8 cellular contexts compared by ENCODE assay signal in the genomic region with DNA sequence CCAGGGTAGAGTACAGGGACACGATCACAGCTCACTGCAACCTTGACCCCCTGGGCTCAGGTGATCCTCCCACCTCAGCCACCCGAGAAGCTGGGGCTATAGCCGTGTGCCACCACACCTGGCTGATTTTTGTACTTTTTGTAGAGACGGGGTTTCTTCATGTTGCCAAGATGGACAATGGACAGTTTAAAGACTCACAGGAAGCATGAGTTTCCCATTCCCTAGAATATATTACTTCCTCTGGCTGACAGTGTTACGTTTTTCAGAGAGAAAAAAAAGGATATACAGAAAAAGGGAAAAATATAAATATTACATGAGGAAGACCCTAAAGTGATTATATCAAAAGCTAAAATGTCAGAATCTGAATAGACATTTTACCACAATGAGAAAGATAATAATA.
"Had no signal": no experiment of that assay in that cellular context is flagged by ENCODE, and none has a peak within 500 bp of the region (broad histone marks: within the 10 kb centered on the region; RNA-seq: fewer than 3 reads in every experiment).

No MANE protein-coding gene starts in this region.

- H3K9ac ChIP-seq: KMS-11 had no signal

- H3K9me3 Mint-ChIP-seq: HFFc6, IgD-negative memory B cell had no signal

- H3K27ac Mint-ChIP-seq: IgD-negative memory B cell had no signal

- H3K4me3 Mint-ChIP-seq: IgD-negative memory B cell had no signal

- H3K27ac ChIP-seq: HL-60, KMS-11 had no signal

- ATAC-seq: HCT116, HepG2 had no signal

- H3K9me3 ChIP-seq: HAP-1 had no signal

- H3K27me3 Mint-ChIP-seq: IgD-negative memory B cell had no signal

- H3K4me2 ChIP-seq: KMS-11 had no signal

- DNase-seq: HFFc6, KBM-7 had no signal

- H3K36me3 ChIP-seq: HAP-1 had no signal

- H3K4me3 ChIP-seq: HAP-1 had no signal
